ENCODE assay signal across 18 cellular contexts in the genomic region with DNA sequence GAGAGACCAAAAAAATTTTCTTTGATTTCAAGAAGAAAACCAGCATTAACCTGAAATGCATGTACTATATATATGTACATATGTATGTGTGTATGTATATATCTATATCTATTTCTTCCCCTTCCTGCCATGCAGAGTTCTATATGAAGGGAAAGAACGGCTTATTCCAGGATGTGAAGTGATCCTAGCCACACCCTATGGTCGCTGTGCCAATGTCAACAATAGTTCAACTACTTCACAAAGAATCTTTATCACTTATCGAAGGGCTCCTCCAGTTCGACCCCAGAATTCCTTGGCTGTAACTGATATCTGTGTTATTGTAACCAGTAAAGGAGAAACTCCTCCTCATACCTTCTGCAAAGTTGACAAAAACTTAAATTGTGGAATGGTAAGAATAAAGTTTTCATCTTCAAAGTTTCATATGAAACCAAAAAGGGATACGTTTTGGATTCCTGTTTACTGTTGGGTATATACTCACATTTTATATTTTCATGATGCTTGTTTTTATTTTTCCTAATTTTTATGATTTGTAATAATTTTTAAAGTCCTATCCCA. TPM values are rescaled to one million over a fixed set of nuclear protein-coding genes. Genes with fewer than 3 reads are reported as not detected.
DNase-seq lines count a peak whose midpoint lies in the region; ATAC-seq and TF ChIP-seq lines count a peak whose summit lies in the region.
"Had no signal": no experiment of that assay in that cellular context is flagged by ENCODE, and none has a peak within 500 bp of the region (broad histone marks: within the 10 kb centered on the region; RNA-seq: fewer than 3 reads in every experiment).

No MANE protein-coding gene starts in this region.

- 18 to 37% (median 35%) methylated on average over 5 of the region's 5 CpGs for WGBS in stomach, 5 donors
- WGBS in neuronal stem cell (ENCODE audit: extremely low coverage in 2 of 2, insufficient read length in 2 of 2, insufficient replicate concordance in 1 of 2), 2 donors = no CpG with 5 or more reads among the region's 5 CpGs
- 32% methylated on average over 5 of the region's 5 CpGs for WGBS in suprapubic skin

- TF ChIP-seq CTCF in MCF 10A (IDR thresholded peaks at IDR 0.05; ENCODE audit: unreplicated experiment) (no peak), breast epithelium (IDR thresholded peaks at IDR 0.05) (no peak), RWPE2 (IDR thresholded peaks at IDR 0.05; ENCODE audit: poor library complexity, severe bottlenecking) (no peak), stomach (IDR thresholded peaks at IDR 0.05) (no peak), suprapubic skin (IDR thresholded peaks at IDR 0.05) (no peak)

- no peak overlapping the region for H2BK120ac ChIP-seq in neuronal stem cell (ENCODE audit: low read depth, low read length)

- no peak overlapping the region for H3K4me3 Mint-ChIP-seq in MCF 10A (ENCODE audit: unreplicated experiment)
- H3K4me3 Mint-ChIP-seq: activated naive CD8-positive, alpha-beta T cell treated with anti-CD3 and anti-CD28 coated beads, Interleukin-2, amount 10 ng/mL, durations not matched to agents 7 days and 5 days; memory B cell; stimulated activated naive CD8-positive, alpha-beta T cell treated with anti-CD3 and anti-CD28 coated beads, Interleukin-15, Interleukin-2, amounts not matched to agents 100 ng/mL and 50 ng/mL, for 24 hours had no signal

- H3K4me3 ChIP-seq in breast epithelium (no peak overlapping the region), RWPE2 (ENCODE audit: severe bottlenecking) (no peak overlapping the region), stomach (no peak overlapping the region), neuronal stem cell (ENCODE audit: low read length in 2 of 2) (no peak overlapping the region), suprapubic skin (no peak overlapping the region)

- POLR2A ChIA-PET in MCF 10A (lab: Yijun Ruan, JAX) = interaction anchor here (0.7 to 2.4 kb wide), 2 partner anchors 56 to 72 kb away, joined by 4 to 7 read pairs; a partner anchor contains a TSS

- no peak overlapping the region for H2BK12ac ChIP-seq in neuronal stem cell (ENCODE audit: low read length)

- no peaks in the 10 kb centered on the region for H3K27me3 ChIP-seq in breast epithelium
- no peaks in the 10 kb centered on the region for H3K27me3 ChIP-seq in RWPE2 (ENCODE audit: insufficient read depth, poor library complexity, severe bottlenecking)
- no peaks in the 10 kb centered on the region for H3K27me3 ChIP-seq in stomach
- H3K27me3 ChIP-seq in neuronal stem cell (ENCODE audit: control insufficient read depth in 3 of 3, insufficient read depth in 3 of 3, low read depth in 1 of 3, low read length in 3 of 3) = no peaks in the 10 kb centered on the region
- H3K27me3 ChIP-seq in suprapubic skin = no peaks in the 10 kb centered on the region

- peaks cover 44% of the 10 kb centered on the region for H3K36me3 Mint-ChIP-seq in MCF 10A (ENCODE audit: insufficient read depth, unreplicated experiment)

- no peak overlapping the region for H2BK5ac ChIP-seq in neuronal stem cell (ENCODE audit: low read length)

- peaks cover 5% of the 10 kb centered on the region for H3K4me1 Mint-ChIP-seq in MCF 10A (ENCODE audit: insufficient read depth, unreplicated experiment)

- TF ChIP-seq EP300 in stomach (IDR thresholded peaks at IDR 0.05) (no peak), suprapubic skin (IDR thresholded peaks at IDR 0.05) (no peak)

- TF ChIP-seq POLR2A in breast epithelium (IDR thresholded peaks at IDR 0.05) (no peak), stomach (IDR thresholded peaks at IDR 0.05) (no peak), suprapubic skin (IDR thresholded peaks at IDR 0.05) (no peak)

- no peak overlapping the region for H3K27ac Mint-ChIP-seq in MCF 10A (ENCODE audit: low read depth, unreplicated experiment)
- H3K27ac Mint-ChIP-seq: activated naive CD8-positive, alpha-beta T cell treated with anti-CD3 and anti-CD28 coated beads, Interleukin-2, amount 10 ng/mL, durations not matched to agents 7 days and 5 days; memory B cell; stimulated activated naive CD8-positive, alpha-beta T cell treated with anti-CD3 and anti-CD28 coated beads, Interleukin-15, Interleukin-2, amounts not matched to agents 100 ng/mL and 50 ng/mL, for 24 hours had no signal

- H3K79me1 ChIP-seq in neuronal stem cell (ENCODE audit: low read depth, low read length) = peaks cover 2% of the 10 kb centered on the region

- no peaks in the 10 kb centered on the region for H3K27me3 Mint-ChIP-seq in MCF 10A (ENCODE audit: insufficient read depth, unreplicated experiment)
- H3K27me3 Mint-ChIP-seq: activated naive CD8-positive, alpha-beta T cell treated with anti-CD3 and anti-CD28 coated beads, Interleukin-2, amount 10 ng/mL, durations not matched to agents 7 days and 5 days; memory B cell; stimulated activated naive CD8-positive, alpha-beta T cell treated with anti-CD3 and anti-CD28 coated beads, Interleukin-15, Interleukin-2, amounts not matched to agents 100 ng/mL and 50 ng/mL, for 24 hours had no signal

- H3K4me1 ChIP-seq in breast epithelium (peaks cover 0 to 11% of the 10 kb centered on the region in 2 donors), RWPE2 (ENCODE audit: insufficient read depth, poor library complexity, severe bottlenecking) (peaks cover 7% of the 10 kb centered on the region), stomach (peaks cover 14 to 66% (median 39%) of the 10 kb centered on the region in 4 donors), neuronal stem cell (ENCODE audit: control insufficient read depth in 2 of 2, insufficient read depth in 1 of 2, low read depth in 1 of 2, low read length in 2 of 2) (no peaks in the 10 kb centered on the region), suprapubic skin (peaks cover 22% of the 10 kb centered on the region)

- no peak overlapping the region for H2AFZ ChIP-seq in neuronal stem cell (ENCODE audit: low read length)

- no peak overlapping the region for H4K8ac ChIP-seq in neuronal stem cell (ENCODE audit: low read depth, low read length)

- H2AK5ac ChIP-seq in neuronal stem cell (ENCODE audit: low read depth, low read length) = no peak overlapping the region

- H3K36me3 ChIP-seq in breast epithelium (no peaks in the 10 kb centered on the region), RWPE2 (ENCODE audit: low read depth) (peaks cover 25% of the 10 kb centered on the region), stomach (peaks cover 3 to 38% (median 32%) of the 10 kb centered on the region in 4 donors), neuronal stem cell (replicated peaks in 1 of 2; ENCODE audit: control insufficient read depth in 2 of 2, insufficient read depth in 2 of 2, low read length in 2 of 2) (peaks cover 0 to 41% of the 10 kb centered on the region in 2 donors), suprapubic skin (peaks cover 24% of the 10 kb centered on the region)

- H2BK15ac ChIP-seq in neuronal stem cell (ENCODE audit: low read length) = no peak overlapping the region

- intact Hi-C loops in MCF 10A (cut with micrococcal nuclease) (loop anchor here (5.0 kb wide), 1 partner anchor 54 kb away; a partner anchor contains a TSS), breast epithelium (cut with DNase I; ENCODE audit: low total_unique reads) (no loop called here), stomach (cut with DNase I; ENCODE audit: low total_unique reads) (no loop called here)

- DNase-seq in MCF 10A (ENCODE audit: unreplicated experiment) (peak; percentile 65), breast epithelium (ENCODE audit: low spot score in 2 of 2) (no peak), RWPE2 (ENCODE audit: low spot score) (no peak), fibroblast of peridontal ligament (ENCODE audit: extremely low read depth) (peak; percentile 8), stomach (peak; percentile 54), neuronal stem cell (ENCODE audit: low spot score) (no peak), suprapubic skin (ENCODE audit: low spot score in 2 of 2) (no peak), NCI-H2029 (lab: John Stamatoyannopoulos, UW) (no peak)
- DNase-seq: ACHN; activated CD4-positive, alpha-beta T cell treated with anti-CD3 and anti-CD28 coated beads for 4 hours; activated naive CD8-positive, alpha-beta T cell treated with anti-CD3 and anti-CD28 coated beads, Interleukin-2, amount 10 ng/mL, durations not matched to agents 7 days and 5 days; COR-L47; erythroblast; NCI-H1417 treated with DMSO at 0.1 percent for 48 hours; NCI-H526 treated with DMSO at 0.1 percent for 48 hours; T-helper 2 cell had no signal

- no peak overlapping the region for H3K18ac ChIP-seq in neuronal stem cell (ENCODE audit: low read length)

- no peak overlapping the region for H3K9ac ChIP-seq in neuronal stem cell (ENCODE audit: low read depth, low read length, poor library complexity)

- H3K4ac ChIP-seq in neuronal stem cell (ENCODE audit: low read length) = no peak overlapping the region

- no peak overlapping the region for H3K23ac ChIP-seq in neuronal stem cell (ENCODE audit: low read depth, low read length, poor library complexity)

- no TSS peak for BruUV-seq in MCF 10A (replicated peaks; lab: Mats Ljungman, UMichigan)

- no peak overlapping the region for H3K4me2 ChIP-seq in neuronal stem cell (ENCODE audit: insufficient read depth, low read length, poor library complexity, severe bottlenecking)

- H3K14ac ChIP-seq in neuronal stem cell (ENCODE audit: low read length) = no peak overlapping the region

- H3K9me3 Mint-ChIP-seq in MCF 10A (ENCODE audit: unreplicated experiment) = no peaks in the 10 kb centered on the region
- H3K9me3 Mint-ChIP-seq: activated naive CD8-positive, alpha-beta T cell treated with anti-CD3 and anti-CD28 coated beads, Interleukin-2, amount 10 ng/mL, durations not matched to agents 7 days and 5 days; memory B cell; stimulated activated naive CD8-positive, alpha-beta T cell treated with anti-CD3 and anti-CD28 coated beads, Interleukin-15, Interleukin-2, amounts not matched to agents 100 ng/mL and 50 ng/mL, for 24 hours had no signal

- no peak overlapping the region for H4K91ac ChIP-seq in neuronal stem cell (ENCODE audit: low read depth, low read length, poor library complexity)

- ATAC-seq in RWPE2 (ENCODE audit: low read depth) = peak; percentile 61; the same call in 2 of the 3 replicates

- H3K9me3 ChIP-seq in breast epithelium (no peaks in the 10 kb centered on the region), RWPE2 (ENCODE audit: severe bottlenecking) (no peaks in the 10 kb centered on the region), stomach (no peaks in the 10 kb centered on the region), neuronal stem cell (replicated peaks in 1 of 2; ENCODE audit: control insufficient read depth in 2 of 2, insufficient read depth in 1 of 2, low read depth in 1 of 2, low read length in 2 of 2) (no peaks in the 10 kb centered on the region), suprapubic skin (no peaks in the 10 kb centered on the region)

- CTCF ChIA-PET in MCF 10A (lab: Yijun Ruan, JAX) = no interaction called here

- no peak overlapping the region for H3K27ac ChIP-seq in breast epithelium
- H3K27ac ChIP-seq in RWPE2 (ENCODE audit: poor library complexity, severe bottlenecking) = no peak overlapping the region
- H3K27ac ChIP-seq in stomach = no peak overlapping the region
- H3K27ac ChIP-seq in neuronal stem cell (replicated peaks; ENCODE audit: low read length) = no peak overlapping the region
- H3K27ac ChIP-seq in suprapubic skin = no peak overlapping the region

RNA-seq across cellular contexts. Expression of a gene that starts 56.2 kb away (rescaled TPM):
- 26.4 and 36.4 TPM in 2 replicates for total RNA-seq in MCF 10A (2022)
- total RNA-seq in breast epithelium = 100 to 1,000 TPM; 146 to 158 (median 148) TPM
- total RNA-seq in stomach = 100 to 1,000 TPM in 2 of 5 donors, 10 to 100 TPM in 3; 46.0 to 226 (median 63.5) TPM
- 1 to 10 TPM; 6.3 to 9.3 (median 7.7) TPM for polyA plus RNA-seq in stomach
- 13.3 TPM for polyA plus RNA-seq in neuronal stem cell (2013, experiment 1 of 2)
- 14.0 TPM for polyA plus RNA-seq in neuronal stem cell (2013, experiment 2 of 2)
- total RNA-seq in suprapubic skin = 100 to 1,000 TPM in 1 of 4 donors, 10 to 100 TPM in 3; 69.0 to 211 (median 94.8) TPM

Comparison
In these comparisons a context has a peak if more than half of its experiments do, and no peak if none do; other contexts are left out.
1. DNase-seq: peak in MCF 10A (single experiment), fibroblast of peridontal ligament (single experiment) and stomach (single experiment); none in breast epithelium (0 of 2), RWPE2 (single experiment), neuronal stem cell (single experiment), suprapubic skin (0 of 2) and NCI-H2029 (single experiment).